Comparison of ENCODE assay signal across 14 cellular contexts in the genomic region with DNA sequence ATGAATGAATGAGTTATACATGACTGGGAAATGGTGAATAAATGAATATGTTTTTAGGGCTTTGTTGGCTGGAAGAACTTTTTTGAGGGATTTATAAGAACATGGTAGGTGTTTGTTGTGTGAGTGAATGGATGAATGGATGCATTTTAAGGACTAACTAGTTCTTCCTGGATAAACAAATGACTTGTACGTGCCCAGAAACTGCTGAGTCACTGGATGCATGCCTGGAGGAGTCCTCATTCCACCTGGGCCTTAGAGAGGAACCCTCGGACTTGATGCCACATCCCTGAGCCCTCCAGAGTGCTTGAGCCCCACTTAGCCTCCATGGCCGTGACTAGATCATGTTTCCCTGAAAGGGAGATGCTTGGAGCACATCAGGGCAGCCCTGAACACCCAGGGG.
DNase-seq lines count a peak whose midpoint lies in the region; ATAC-seq and TF ChIP-seq lines count a peak whose summit lies in the region.
"Had no signal": no experiment of that assay in that cellular context is flagged by ENCODE, and none has a peak within 500 bp of the region (broad histone marks: within the 10 kb centered on the region; RNA-seq: fewer than 3 reads in every experiment).

No MANE protein-coding gene starts in this region.

- in situ Hi-C loops in ACHN (cut with HindIII; ENCODE audit: low pct_ligation_motif_present, low pct_unique_long_range_greater_than_20kb, low sequenced_read_pairs), result no loop called here

- peak; percentile 46 for ATAC-seq in foreskin keratinocyte
- no peak for ATAC-seq in natural killer cell treated with Interleukin-12 subunit alpha and Interleukin-12 subunit beta and Interleukin-15 and Interleukin-18, amount 100 ng/mL, for 72 hours
- ATAC-seq in activated CD8-positive, alpha-beta T cell treated with anti-CD3 and anti-CD28 coated beads for 36 hours, result no peak
- ATAC-seq: natural killer cell had no signal

- CTCF ChIA-PET in activated CD8-positive, alpha-beta T cell treated with anti-CD3 and anti-CD28 coated beads for 36 hours (lab: Charles Lee), result no interaction called here

- intact Hi-C loops in activated CD8-positive, alpha-beta T cell treated with anti-CD3 and anti-CD28 coated beads for 36 hours (cut with micrococcal nuclease), result no loop called here
- intact Hi-C loops in tibial artery (cut with DNase I; ENCODE audit: low total_unique reads), result no loop called here

- H3K36me3 ChIP-seq in WERI-Rb-1, result peaks cover 2% of the 10 kb centered on the region; the same call in 1 of the 2 replicates
- H3K36me3 ChIP-seq in tibial artery, result peaks cover 0 to 8% (median 0%) of the 10 kb centered on the region in 3 donors
- H3K36me3 ChIP-seq: stomach had no signal

- H3K27me3 ChIP-seq in WERI-Rb-1 (ENCODE audit: insufficient read depth, low read depth, severe bottlenecking), result no peaks in the 10 kb centered on the region
- H3K27me3 ChIP-seq in foreskin keratinocyte, result no peaks in the 10 kb centered on the region
- H3K27me3 ChIP-seq in tibial artery, result no peaks in the 10 kb centered on the region
- H3K27me3 ChIP-seq: stomach had no signal

- H3K9me3 ChIP-seq in WERI-Rb-1 (ENCODE audit: severe bottlenecking) (no peaks in the 10 kb centered on the region), tibial artery (no peaks in the 10 kb centered on the region)
- H3K9me3 ChIP-seq: stomach had no signal

- peaks cover 6% of the 10 kb centered on the region in 2 donors for H3K4me1 Mint-ChIP-seq in natural killer cell treated with Interleukin-12 subunit alpha and Interleukin-12 subunit beta and Interleukin-15 and Interleukin-18, amount 100 ng/mL, for 72 hours (ENCODE audit: low read depth in 2 of 2)
- H3K4me1 Mint-ChIP-seq in activated CD8-positive, alpha-beta T cell treated with anti-CD3 and anti-CD28 coated beads for 36 hours (ENCODE audit: low read depth), result no peaks in the 10 kb centered on the region

- DNase-seq in AG09309 (ENCODE audit: low read depth), result peak; percentile 5
- peak; percentile 39 for DNase-seq in HT-29 (ENCODE audit: low spot score)
- DNase-seq in WERI-Rb-1, result no peak
- DNase-seq in foreskin keratinocyte, result peak; percentile 33 to 56
- DNase-seq in natural killer cell treated with Interleukin-12 subunit alpha and Interleukin-12 subunit beta and Interleukin-15 and Interleukin-18, amount 100 ng/mL, for 72 hours (ENCODE audit: low spot score), result no peak
- no peak for DNase-seq in activated CD8-positive, alpha-beta T cell treated with anti-CD3 and anti-CD28 coated beads for 36 hours
- no peak for DNase-seq in ACHN
- no peak for DNase-seq in tibial artery
- DNase-seq: activated CD8-positive, alpha-beta memory T cell treated with anti-CD3 and anti-CD28 coated beads, Interleukin-2, amount 50 U/mL, for 4 hours; CD4-positive, CD25-positive, alpha-beta regulatory T cell; KBM-7; natural killer cell; stomach had no signal

- no peak overlapping the region for H3K27ac Mint-ChIP-seq in natural killer cell treated with Interleukin-12 subunit alpha and Interleukin-12 subunit beta and Interleukin-15 and Interleukin-18, amount 100 ng/mL, for 72 hours
- H3K27ac Mint-ChIP-seq in activated CD8-positive, alpha-beta T cell treated with anti-CD3 and anti-CD28 coated beads for 36 hours, result no peak overlapping the region
- H3K27ac Mint-ChIP-seq: natural killer cell; T-helper 1 cell treated with Interleukin-12 subunit alpha and Interleukin-12 subunit beta and Interleukin-4 antibody, amounts not matched to agents 30 μg/mL and 1 μg/mL, for 36 hours had no signal

- H3K36me3 Mint-ChIP-seq in natural killer cell treated with Interleukin-12 subunit alpha and Interleukin-12 subunit beta and Interleukin-15 and Interleukin-18, amount 100 ng/mL, for 72 hours, result no peaks in the 10 kb centered on the region
- peaks cover 1% of the 10 kb centered on the region for H3K36me3 Mint-ChIP-seq in activated CD8-positive, alpha-beta T cell treated with anti-CD3 and anti-CD28 coated beads for 36 hours (ENCODE audit: low read depth)
- H3K36me3 Mint-ChIP-seq: natural killer cell had no signal

- H3K27ac ChIP-seq in WERI-Rb-1 (peak overlapping the region; percentile 90; the same call in 1 of the 2 replicates), foreskin keratinocyte (peak overlapping the region; percentile 52), tibial artery (no peak overlapping the region)
- H3K27ac ChIP-seq: stomach had no signal

- no peak overlapping the region for H3K4me3 ChIP-seq in AG09309 (ENCODE audit: control insufficient read depth, low read depth, low read length)
- H3K4me3 ChIP-seq in WERI-Rb-1 (ENCODE audit: low read depth, low read length), result no peak overlapping the region
- H3K4me3 ChIP-seq in tibial artery, result no peak overlapping the region
- H3K4me3 ChIP-seq: stomach had no signal

- no peaks in the 10 kb centered on the region for H3K27me3 Mint-ChIP-seq in natural killer cell treated with Interleukin-12 subunit alpha and Interleukin-12 subunit beta and Interleukin-15 and Interleukin-18, amount 100 ng/mL, for 72 hours
- H3K27me3 Mint-ChIP-seq in activated CD8-positive, alpha-beta T cell treated with anti-CD3 and anti-CD28 coated beads for 36 hours, result no peaks in the 10 kb centered on the region
- H3K27me3 Mint-ChIP-seq: CD4-positive, CD25-positive, alpha-beta regulatory T cell had no signal

- H3K9me3 Mint-ChIP-seq in natural killer cell treated with Interleukin-12 subunit alpha and Interleukin-12 subunit beta and Interleukin-15 and Interleukin-18, amount 100 ng/mL, for 72 hours, result no peaks in the 10 kb centered on the region
- peaks cover 1% of the 10 kb centered on the region for H3K9me3 Mint-ChIP-seq in activated CD8-positive, alpha-beta T cell treated with anti-CD3 and anti-CD28 coated beads for 36 hours
- H3K9me3 Mint-ChIP-seq: natural killer cell; T-helper 1 cell treated with Interleukin-12 subunit alpha and Interleukin-12 subunit beta and Interleukin-4 antibody, amounts not matched to agents 30 μg/mL and 1 μg/mL, for 36 hours had no signal

- POLR2A ChIA-PET in activated CD8-positive, alpha-beta T cell treated with anti-CD3 and anti-CD28 coated beads for 36 hours (lab: Charles Lee), result no interaction called here

- H3K4me3 Mint-ChIP-seq in natural killer cell treated with Interleukin-12 subunit alpha and Interleukin-12 subunit beta and Interleukin-15 and Interleukin-18, amount 100 ng/mL, for 72 hours, result no peak overlapping the region
- no peak overlapping the region for H3K4me3 Mint-ChIP-seq in activated CD8-positive, alpha-beta T cell treated with anti-CD3 and anti-CD28 coated beads for 36 hours
- H3K4me3 Mint-ChIP-seq: CD4-positive, CD25-positive, alpha-beta regulatory T cell; natural killer cell; T-helper 1 cell treated with Interleukin-12 subunit alpha and Interleukin-12 subunit beta and Interleukin-4 antibody, amounts not matched to agents 30 μg/mL and 1 μg/mL, for 36 hours had no signal

- peaks cover 10% of the 10 kb centered on the region for H3K4me1 ChIP-seq in foreskin keratinocyte
- no peaks in the 10 kb centered on the region for H3K4me1 ChIP-seq in tibial artery
- H3K4me1 ChIP-seq: stomach had no signal

- TF ChIP-seq CTCF in AG09309 (IDR thresholded peaks at IDR 0.05; ENCODE audit: control insufficient read depth, insufficient read depth, low read depth, low read length, missing control alignments) (no peak), WERI-Rb-1 (IDR thresholded peaks at IDR 0.05; ENCODE audit: low read depth, low read length) (no peak), foreskin keratinocyte (conservative IDR thresholded peaks at IDR 0.05) (no peak), tibial artery (IDR thresholded peaks at IDR 0.05) (no peak)
- no peak for TF ChIP-seq CTCF in activated CD8-positive, alpha-beta T cell treated with anti-CD3 and anti-CD28 coated beads for 36 hours (IDR thresholded peaks at IDR 0.05)

Comparison
In these comparisons a context has a peak if more than half of its experiments do, and no peak if none do; other contexts are left out.
1. DNase-seq: peak in AG09309 (single experiment), HT-29 (single experiment) and foreskin keratinocyte (2 of 2); none in WERI-Rb-1 (single experiment), natural killer cell treated with Interleukin-12 subunit alpha and Interleukin-12 subunit beta and Interleukin-15 and Interleukin-18, amount 100 ng/mL, for 72 hours (single experiment), activated CD8-positive, alpha-beta T cell treated with anti-CD3 and anti-CD28 coated beads for 36 hours (single experiment), ACHN (single experiment) and tibial artery (0 of 2).
2. H3K27ac ChIP-seq: peak in WERI-Rb-1 (single experiment) and foreskin keratinocyte (single experiment); none in tibial artery (0 of 2).